ENCODE assay signal across 9 cellular contexts in the genomic region with DNA sequence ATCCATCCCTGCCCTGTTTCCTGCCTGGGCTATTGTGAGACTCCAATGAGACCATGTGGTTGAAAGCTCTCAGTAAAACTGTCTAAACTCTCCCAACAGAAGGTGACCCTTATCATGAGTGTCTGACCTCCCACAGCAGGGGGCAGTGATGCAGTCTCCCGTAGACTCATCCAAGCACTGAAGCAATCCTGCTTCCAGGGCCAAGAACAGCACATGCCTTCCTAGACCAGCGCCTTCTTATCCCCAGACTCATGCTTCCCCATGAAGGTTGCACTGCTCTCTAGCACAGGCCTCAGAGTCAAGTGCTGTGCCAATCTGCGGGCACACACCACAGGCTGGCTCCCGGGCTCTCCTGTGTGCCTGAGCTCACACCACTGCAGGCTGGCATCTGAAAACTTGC.
A peak's percentile ranks its signal among the peaks of the same experiment; 100 is the strongest.
DNase-seq lines count a peak whose midpoint lies in the region; ATAC-seq and TF ChIP-seq lines count a peak whose summit lies in the region.
"Had no signal": no experiment of that assay in that cellular context is flagged by ENCODE, and none has a peak within 500 bp of the region (broad histone marks: within the 10 kb centered on the region; RNA-seq: fewer than 3 reads in every experiment).

No MANE protein-coding gene starts in this region.

- no peaks in the 10 kb centered on the region for H3K79me2 ChIP-seq in OCI-LY1 (ENCODE audit: insufficient read depth, low read length)

- peak; percentile 67 for DNase-seq in AG08395 (ENCODE audit: low spot score)
- DNase-seq in fibroblast of pulmonary artery (ENCODE audit: low read depth), result peak; percentile 92
- DNase-seq in omental fat pad (ENCODE audit: low spot score), result no peak
- DNase-seq in GM19240 (ENCODE audit: insufficient read length, low spot score), result no peak
- no peak for DNase-seq in activated T-cell treated with anti-CD3 and anti-CD28 coated beads, Interleukin-2, amount 50 U/mL, for 48 hours
- DNase-seq: CD4-positive, alpha-beta T cell had no signal

- H3K9me3 ChIP-seq in OCI-LY1 (ENCODE audit: low read length), result no peaks in the 10 kb centered on the region

- H3K9me2 ChIP-seq in OCI-LY1 (ENCODE audit: low read depth, low read length), result no peaks in the 10 kb centered on the region

- no peaks in the 10 kb centered on the region for H3K4me1 ChIP-seq in OCI-LY1 (ENCODE audit: insufficient read depth, low read length, severe bottlenecking)

- no peak overlapping the region for H3K4me3 ChIP-seq in OCI-LY1 (ENCODE audit: low read depth, low read length, poor library complexity, severe bottlenecking)
- H3K4me3 ChIP-seq in fibroblast of pulmonary artery (replicated peaks; ENCODE audit: low read depth, low read length), result no peak overlapping the region

- peaks cover 5% of the 10 kb centered on the region; the same call in 1 of the 2 replicates for H3K27me3 ChIP-seq in OCI-LY1 (ENCODE audit: insufficient read depth, low read length)

- H3K9ac ChIP-seq in OCI-LY1 (ENCODE audit: low read length), result no peak overlapping the region

- peak; percentile 84 for ATAC-seq in omental fat pad (ENCODE audit: low FRiP score)
- ATAC-seq in GM19324 (IDR thresholded peaks at IDR 0.05; ENCODE audit: low FRiP score, unreplicated experiment), result no peak
- no peak for ATAC-seq in GM21515 (IDR thresholded peaks at IDR 0.05; ENCODE audit: unreplicated experiment)

- no peak overlapping the region for H3K4me2 ChIP-seq in OCI-LY1 (ENCODE audit: low read length)

- peak; percentile 13; the same call in 1 of the 2 replicates for TF ChIP-seq CTCF in OCI-LY1 (IDR thresholded peaks at IDR 0.05; ENCODE audit: low read length)
- peak; percentile 55 for TF ChIP-seq CTCF in fibroblast of pulmonary artery (IDR thresholded peaks at IDR 0.05; ENCODE audit: low read length, missing control alignments)
- TF ChIP-seq CTCF in omental fat pad (IDR thresholded peaks at IDR 0.05), result no peak

- no peaks in the 10 kb centered on the region for H3F3A ChIP-seq in OCI-LY1 (ENCODE audit: insufficient read depth, low read length)

- H2AFZ ChIP-seq in OCI-LY1 (ENCODE audit: low read length), result no peak overlapping the region

- H3K36me3 ChIP-seq in OCI-LY1 (ENCODE audit: insufficient read depth, low read length), result no peaks in the 10 kb centered on the region

- no peaks in the 10 kb centered on the region for H4K20me1 ChIP-seq in OCI-LY1 (ENCODE audit: insufficient read depth, low read length)

- H3K27ac ChIP-seq in OCI-LY1 (ENCODE audit: low read depth, low read length, poor library complexity, severe bottlenecking), result no peak overlapping the region

Comparison
In these comparisons a context has a peak if more than half of its experiments do, and no peak if none do; other contexts are left out.
1. DNase-seq: peak in AG08395 (single experiment) and fibroblast of pulmonary artery (single experiment); none in omental fat pad (single experiment), GM19240 (single experiment) and activated T-cell treated with anti-CD3 and anti-CD28 coated beads, Interleukin-2, amount 50 U/mL, for 48 hours (0 of 2).
2. CTCF ChIP-seq: peak in OCI-LY1 (single experiment) and fibroblast of pulmonary artery (single experiment); none in omental fat pad (0 of 3).